Comparison of ENCODE assay signal across 1 cellular context in genomic region chr12:113248842-113249435, GRCh38.
TF ChIP-seq lines count a peak whose summit lies in the region.

No MANE protein-coding gene starts in this region.

TF ChIP-seq in H1, 55 proteins besides CTCF, POLR2A, EP300 and RAD21:
- TF ChIP-seq GABPA (IDR thresholded peaks at IDR 0.05; ENCODE audit: borderline replicate concordance, insufficient read depth, low read length), result no peak
- TF ChIP-seq ATF3 (IDR thresholded peaks at IDR 0.05; ENCODE audit: insufficient read depth, low read depth, low read length), result no peak
- TF ChIP-seq HDAC6 (IDR thresholded peaks at IDR 0.05; ENCODE audit: low read depth, low read length), result no peak
